ENCODE assay signal across 14 cellular contexts in the genomic region with DNA sequence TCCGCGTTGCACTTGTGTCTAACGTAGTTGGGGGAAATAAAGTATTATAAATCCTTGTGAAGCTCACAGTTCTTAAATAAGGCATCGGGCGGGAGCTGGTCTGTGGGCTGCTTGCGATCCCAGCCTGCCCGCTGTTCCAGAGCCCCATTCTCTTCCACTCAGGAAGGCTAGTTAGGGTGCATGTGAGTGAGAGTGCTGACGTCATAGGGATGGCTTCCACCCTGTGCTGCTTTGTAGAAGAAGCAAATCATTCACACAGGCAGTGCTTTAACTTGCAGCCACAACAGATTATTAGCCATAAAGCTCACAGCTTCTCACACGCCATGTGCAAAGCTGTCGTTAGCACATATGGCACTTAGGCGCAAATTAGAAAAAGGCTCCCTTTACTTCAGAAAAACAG.
A peak's percentile ranks its signal among the peaks of the same experiment; 100 is the strongest.
DNase-seq lines count a peak whose midpoint lies in the region; ATAC-seq and TF ChIP-seq lines count a peak whose summit lies in the region.
"Had no signal": no experiment of that assay in that cellular context is flagged by ENCODE, and none has a peak within 500 bp of the region (broad histone marks: within the 10 kb centered on the region; RNA-seq: fewer than 3 reads in every experiment).

No MANE protein-coding gene starts in this region.

- DNase-seq in AG20443 (ENCODE audit: low spot score) (peak; percentile 58), NCI-H2227 treated with DMSO at 0.1 percent for 48 hours (lab: John Stamatoyannopoulos, UW) (peak; percentile 51), fibroblast of villous mesenchyme (ENCODE audit: low read depth) (peak; percentile 5), osteocyte (ENCODE audit: extremely low spot score, unreplicated experiment) (no peak), OCI-M2 (lab: John Stamatoyannopoulos, UW; ENCODE audit: unreplicated experiment) (no peak)
- DNase-seq in activated CD4-positive, alpha-beta T cell treated with anti-CD3 and anti-CD28 coated beads, Interleukin-2, amount 50 U/mL, for 4 hours: no peak
- DNase-seq: dermis blood vessel endothelial cell; GOT3; NCI-H146; Right ventricle myocardium superior; stimulated activated CD4-positive, alpha-beta T cell treated with anti-CD3 and anti-CD28 coated beads, Interleukin-15, amount 100 ng/mL, for 24 hours; stimulated activated naive CD8-positive, alpha-beta T cell treated with anti-CD3 and anti-CD28 coated beads, Interleukin-15, Interleukin-2, amounts not matched to agents 100 U/mL and 50 U/mL, for 24 hours had no signal

- no peaks in the 10 kb centered on the region for H3K27me3 Mint-ChIP-seq in osteocyte (ENCODE audit: unreplicated experiment)

- TF ChIP-seq CTCF in fibroblast of villous mesenchyme (IDR thresholded peaks at IDR 0.05; ENCODE audit: insufficient read depth, low read depth, low read length) (no peak), osteocyte (IDR thresholded peaks at IDR 0.05) (no peak)

- no peak overlapping the region for H3K4me3 Mint-ChIP-seq in osteocyte (ENCODE audit: unreplicated experiment)

- H3K4me3 ChIP-seq in fibroblast of villous mesenchyme (ENCODE audit: low read depth, low read length): no peak overlapping the region

- peak overlapping the region; percentile 62 for H3K27ac Mint-ChIP-seq in osteocyte (ENCODE audit: unreplicated experiment)

- peaks cover 33% of the 10 kb centered on the region for H3K4me1 Mint-ChIP-seq in osteocyte (ENCODE audit: unreplicated experiment)

- no peaks in the 10 kb centered on the region for H3K36me3 Mint-ChIP-seq in osteocyte (ENCODE audit: unreplicated experiment)

- H3K9me3 Mint-ChIP-seq in osteocyte (ENCODE audit: unreplicated experiment): no peaks in the 10 kb centered on the region

- ATAC-seq in GM21529 (IDR thresholded peaks at IDR 0.05; ENCODE audit: unreplicated experiment): no peak
- ATAC-seq in HG02763 (IDR thresholded peaks at IDR 0.05; ENCODE audit: unreplicated experiment): no peak
- ATAC-seq: stimulated activated naive CD8-positive, alpha-beta T cell treated with anti-CD3 and anti-CD28 coated beads, Interleukin-15, Interleukin-2, amounts not matched to agents 100 U/mL and 50 U/mL, for 24 hours had no signal

Comparison
In these comparisons a context has a peak if more than half of its experiments do, and no peak if none do; other contexts are left out.
1. DNase-seq: peak in AG20443 (single experiment), NCI-H2227 treated with DMSO at 0.1 percent for 48 hours (single experiment) and fibroblast of villous mesenchyme (single experiment); none in osteocyte (single experiment), OCI-M2 (single experiment) and activated CD4-positive, alpha-beta T cell treated with anti-CD3 and anti-CD28 coated beads, Interleukin-2, amount 50 U/mL, for 4 hours (0 of 2).